17 cellular contexts compared by ENCODE assay signal in genomic region chr1:77899647-77900320, GRCh38. TPM values are rescaled to one million over a fixed set of nuclear protein-coding genes. Genes with fewer than 3 reads are reported as not detected.
DNase-seq lines count a peak whose midpoint lies in the region; ATAC-seq and TF ChIP-seq lines count a peak whose summit lies in the region.
"Had no signal": no experiment of that assay in that cellular context is flagged by ENCODE, and none has a peak within 500 bp of the region (broad histone marks: within the 10 kb centered on the region; RNA-seq: fewer than 3 reads in every experiment).

No MANE protein-coding gene starts in this region.

- POLR2A ChIA-PET in Panc1 (lab: Charles Lee) = interaction anchor here (0.6 kb wide), 1 partner anchor 321 kb away, joined by 13 read pairs; no protein-coding TSS in a partner anchor

- H3K9me3 ChIP-seq in Panc1 (ENCODE audit: control insufficient read depth, insufficient read depth, low read depth, low read length) (no peaks in the 10 kb centered on the region), esophagus muscularis mucosa (no peaks in the 10 kb centered on the region), thoracic aorta (no peaks in the 10 kb centered on the region)
- H3K9me3 ChIP-seq: lower lobe of right lung, spleen, suprapubic skin had no signal

- no peak for TF ChIP-seq CTCF in Panc1 (IDR thresholded peaks at IDR 0.05)
- TF ChIP-seq CTCF in esophagus muscularis mucosa (IDR thresholded peaks at IDR 0.05) = no peak
- no peak for TF ChIP-seq CTCF in thoracic aorta (IDR thresholded peaks at IDR 0.05)

- H3K4me1 ChIP-seq in Panc1 (ENCODE audit: control insufficient read depth, insufficient read depth, low read length) = peaks cover 5% of the 10 kb centered on the region; the same call in 1 of the 2 replicates
- peaks cover 4 to 68% (median 48%) of the 10 kb centered on the region in 4 donors for H3K4me1 ChIP-seq in esophagus muscularis mucosa
- peaks cover 20 to 32% of the 10 kb centered on the region in 2 donors for H3K4me1 ChIP-seq in thoracic aorta (ENCODE audit: control insufficient read depth in 1 of 2, low read depth in 2 of 2)
- H3K4me1 ChIP-seq: SJCRH30, spleen, suprapubic skin had no signal

- H3K27ac ChIP-seq in Panc1 (ENCODE audit: low read length) = no peak overlapping the region
- H3K27ac ChIP-seq in esophagus muscularis mucosa (replicated peaks in 1 of 4) = peak overlapping the region; percentile 18 to 62 (median 52)
- peak overlapping the region; percentile 15 to 45 for H3K27ac ChIP-seq in thoracic aorta
- H3K27ac ChIP-seq: lower lobe of right lung, SJCRH30, spleen, suprapubic skin had no signal

- no TSS peak for BruUV-seq in Panc1 (replicated peaks; lab: Mats Ljungman, UMichigan)

- DNase-seq in Panc1 (ENCODE audit: low read depth, low spot score) (no peak), esophagus muscularis mucosa (ENCODE audit: extremely low spot score) (no peak), iris pigment epithelial cell (ENCODE audit: low read depth) (peak; percentile 30), thoracic aorta (ENCODE audit: low spot score) (no peak), HPDE6-E6E7 (ENCODE audit: extremely low spot score) (no peak), NCI-H446 (lab: John Stamatoyannopoulos, UW) (no peak), NCI-H526 treated with DMSO at 0.1 percent for 48 hours (lab: John Stamatoyannopoulos, UW) (no peak)
- DNase-seq: activated CD4-positive, CD25-positive, alpha-beta regulatory T cell treated with anti-CD3 and anti-CD28 coated beads, Interleukin-2, amount 50 U/mL, for 72 hours; activated CD8-positive, alpha-beta memory T cell treated with anti-CD3 and anti-CD28 coated beads for 24 hours; activated naive CD8-positive, alpha-beta T cell treated with anti-CD3 and anti-CD28 coated beads, Interleukin-2, amount 50 U/mL, for 24 hours; KG1; lower lobe of right lung; spleen; stimulated activated CD8-positive, alpha-beta memory T cell treated with anti-CD3 and anti-CD28 coated beads, Interleukin-4, amount 100 ng/mL, for 48 hours; T-helper 9 cell had no signal

- TF ChIP-seq EP300 in esophagus muscularis mucosa (IDR thresholded peaks at IDR 0.05) = no peak

- no peaks in the 10 kb centered on the region for H3K36me3 ChIP-seq in Panc1 (ENCODE audit: control insufficient read depth, insufficient read depth, low read length)
- peaks cover 0 to 31% (median 8%) of the 10 kb centered on the region in 4 donors for H3K36me3 ChIP-seq in esophagus muscularis mucosa
- peaks cover 9% of the 10 kb centered on the region for H3K36me3 ChIP-seq in thoracic aorta
- H3K36me3 ChIP-seq: lower lobe of right lung, spleen, suprapubic skin had no signal

- ATAC-seq in Panc1 (0 out of 2 replicates have a peak, but pooled peaks have one; percentile 21), thoracic aorta (ENCODE audit: insufficient number of reproducible peaks, low FRiP score, low read depth) (no peak)
- ATAC-seq: activated naive CD8-positive, alpha-beta T cell treated with anti-CD3 and anti-CD28 coated beads, Interleukin-2, amount 50 U/mL, for 24 hours had no signal

- H3K4me3 ChIP-seq in Panc1 (ENCODE audit: low read depth in 2 of 2, low read length in 2 of 2) (no peak overlapping the region), esophagus muscularis mucosa (peak overlapping the region in 3 of 4 donors; percentile 16 to 44 (median 31)), thoracic aorta (peak overlapping the region; percentile 45)
- H3K4me3 ChIP-seq: lower lobe of right lung, SJCRH30, spleen, suprapubic skin had no signal

- in situ Hi-C loops in Panc1 (cut with HindIII; ENCODE audit: low pct_unique_long_range_greater_than_20kb, low sequenced_read_pairs) = no loop called here

- no peak for TF ChIP-seq POLR2A in esophagus muscularis mucosa (IDR thresholded peaks at IDR 0.05; ENCODE audit: low read depth)

- CTCF ChIA-PET in Panc1 (lab: Charles Lee) = interaction anchor here (0.5 to 1.1 kb wide), 3 partner anchors 231 to 437 kb away, joined by 3 to 6 read pairs (median 4); no protein-coding TSS in a partner anchor

- intact Hi-C loops in Panc1 (cut with micrococcal nuclease; ENCODE audit: unreplicated experiment) (loop anchor here (10.0 kb wide), 1 partner anchor 75 kb away; no protein-coding TSS in a partner anchor), esophagus muscularis mucosa (cut with DNase I) (no loop called here)

- H3K27me3 ChIP-seq in Panc1 (ENCODE audit: control insufficient read depth, insufficient read depth, low read length) (no peaks in the 10 kb centered on the region), esophagus muscularis mucosa (no peaks in the 10 kb centered on the region), thoracic aorta (replicated peaks; ENCODE audit: insufficient read depth) (no peaks in the 10 kb centered on the region)
- H3K27me3 ChIP-seq: SJCRH30, spleen, suprapubic skin had no signal

- 50% methylated on average over 4 of the region's 4 CpGs for WGBS in esophagus muscularis mucosa

RNA-seq across cellular contexts. Expression of gene NEXN, which starts 11.4 kb away (rescaled TPM):
- total RNA-seq in Panc1 (2021; ENCODE audit: unreplicated experiment) (5.4 TPM), esophagus muscularis mucosa (100 to 1,000 TPM; 153 to 272 (median 240) TPM), thoracic aorta (100 to 1,000 TPM; 116 to 120 TPM)
- polyA plus RNA-seq in Panc1 (2012; ENCODE audit: insufficient read length) = 5.0 TPM

Comparison
In these comparisons a context has a peak if more than half of its experiments do, and no peak if none do; other contexts are left out.
1. H3K4me3 ChIP-seq: peak in esophagus muscularis mucosa (3 of 4) and thoracic aorta (single experiment); none in Panc1 (0 of 2).
2. RNA of gene NEXN, which starts 11.4 kb away (total RNA-seq): 153 to 272 TPM in esophagus muscularis mucosa and 116 to 120 TPM in thoracic aorta; 5.4 TPM in Panc1 (single experiment); every median in the first group is over 10 times any median in the second.